7 cellular contexts compared by ENCODE assay signal in the genomic region with DNA sequence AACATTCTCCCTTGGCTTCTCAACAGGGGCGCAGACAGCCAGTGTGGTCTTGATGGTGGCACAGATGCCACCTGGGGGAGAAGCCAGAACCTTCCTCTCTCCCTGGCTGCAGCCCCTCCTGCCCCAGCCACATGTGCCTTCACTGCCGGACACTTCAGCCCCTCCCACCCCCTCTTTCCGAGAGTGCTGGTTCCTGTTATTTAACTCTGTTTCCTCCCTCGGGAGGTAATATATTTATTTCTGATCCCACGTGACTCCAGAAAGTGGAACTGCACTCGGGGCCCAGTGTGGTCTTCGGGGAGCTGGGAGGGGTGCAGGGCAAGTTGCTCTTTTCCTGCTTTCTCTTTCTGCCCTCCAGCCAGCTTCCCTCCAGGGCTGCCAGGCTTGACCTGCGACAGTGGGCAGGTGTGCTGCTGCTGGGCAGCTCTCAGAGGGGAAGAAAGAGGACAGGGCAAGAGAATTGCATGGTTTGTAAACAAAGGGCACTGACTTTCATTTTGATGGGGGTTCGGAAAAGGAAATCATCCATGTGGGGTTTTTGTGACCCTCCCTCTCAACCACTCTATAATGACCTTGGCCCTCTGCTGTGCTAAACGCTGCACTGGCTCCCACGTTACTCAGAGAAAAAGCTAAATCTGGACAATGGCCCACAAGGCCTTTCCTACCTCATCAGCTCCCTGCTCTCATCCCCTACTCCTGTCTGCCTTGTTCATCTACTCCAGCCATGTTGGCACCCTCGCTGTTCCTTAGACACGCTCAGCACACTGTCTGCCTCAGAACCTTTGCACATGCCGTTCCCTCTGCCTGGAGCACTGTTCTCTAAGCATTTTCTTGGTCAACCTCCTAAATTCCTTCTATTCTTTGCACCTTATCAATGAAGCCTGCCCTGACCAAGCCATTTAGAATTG. TPM values are rescaled to one million over a fixed set of nuclear protein-coding genes. Genes with fewer than 3 reads are reported as not detected.
DNase-seq lines count a peak whose midpoint lies in the region; ATAC-seq and TF ChIP-seq lines count a peak whose summit lies in the region.

No MANE protein-coding gene starts in this region.

- no peak overlapping the region for H3K27ac Mint-ChIP-seq in progenitor cell of endocrine pancreas
- H3K27ac Mint-ChIP-seq in activated CD4-positive, alpha-beta T cell treated with anti-CD3 and anti-CD28 coated beads for 36 hours = no peak overlapping the region

- H3K4me1 Mint-ChIP-seq in progenitor cell of endocrine pancreas (ENCODE audit: low read depth) = no peaks in the 10 kb centered on the region
- peaks cover 38% of the 10 kb centered on the region for H3K4me1 Mint-ChIP-seq in activated CD4-positive, alpha-beta T cell treated with anti-CD3 and anti-CD28 coated beads for 36 hours

- peak overlapping the region; percentile 28 for H3K27ac ChIP-seq in caudate nucleus (ENCODE audit: low read depth, low read length)

- DNase-seq in GM19238 (ENCODE audit: insufficient read length, low spot score) (peak; percentile 57), caudate nucleus (lab: John Stamatoyannopoulos, UW) (peak in 9 of 61 donors; percentile 6 to 31 (median 12)), putamen (ENCODE audit: low spot score) (peak; percentile 45), progenitor cell of endocrine pancreas (ENCODE audit: low spot score, unreplicated experiment) (no peak)
- no peak for DNase-seq in activated CD4-positive, alpha-beta T cell treated with anti-CD3 and anti-CD28 coated beads for 36 hours

- CTCF ChIA-PET in activated CD4-positive, alpha-beta T cell treated with anti-CD3 and anti-CD28 coated beads for 36 hours (lab: Charles Lee) = interaction anchor here (0.6 to 0.7 kb wide), 3 partner anchors 15 to 45 kb away, joined by 3 to 5 read pairs (median 4); no protein-coding TSS in a partner anchor

- H3K36me3 Mint-ChIP-seq in progenitor cell of endocrine pancreas (ENCODE audit: insufficient read depth) = no peaks in the 10 kb centered on the region
- H3K36me3 Mint-ChIP-seq in activated CD4-positive, alpha-beta T cell treated with anti-CD3 and anti-CD28 coated beads for 36 hours (ENCODE audit: low read depth) = no peaks in the 10 kb centered on the region

- POLR2A ChIA-PET in activated CD4-positive, alpha-beta T cell treated with anti-CD3 and anti-CD28 coated beads for 36 hours (lab: Charles Lee) = no interaction called here

- no peak for TF ChIP-seq CTCF in progenitor cell of endocrine pancreas (IDR thresholded peaks at IDR 0.05; ENCODE audit: unreplicated experiment)

- peaks cover 26% of the 10 kb centered on the region for H3K27me3 Mint-ChIP-seq in progenitor cell of endocrine pancreas
- peaks cover 29% of the 10 kb centered on the region for H3K27me3 Mint-ChIP-seq in activated CD4-positive, alpha-beta T cell treated with anti-CD3 and anti-CD28 coated beads for 36 hours

- H3K9me3 Mint-ChIP-seq in progenitor cell of endocrine pancreas (ENCODE audit: low read depth) = no peaks in the 10 kb centered on the region
- H3K9me3 Mint-ChIP-seq in activated CD4-positive, alpha-beta T cell treated with anti-CD3 and anti-CD28 coated beads for 36 hours (ENCODE audit: low read depth) = no peaks in the 10 kb centered on the region

- peak; percentile 54 for ATAC-seq in HG03135 (IDR thresholded peaks at IDR 0.05; ENCODE audit: unreplicated experiment)
- ATAC-seq in HG03442 (IDR thresholded peaks at IDR 0.05; ENCODE audit: unreplicated experiment) = no peak
- no peak for ATAC-seq in activated CD4-positive, alpha-beta T cell treated with anti-CD3 and anti-CD28 coated beads for 36 hours

- intact Hi-C loops in activated CD4-positive, alpha-beta T cell treated with anti-CD3 and anti-CD28 coated beads for 36 hours (cut with DNase I, micrococcal nuclease) = no loop called here

- H3K4me3 Mint-ChIP-seq in progenitor cell of endocrine pancreas (ENCODE audit: low read depth) = no peak overlapping the region
- no peak overlapping the region for H3K4me3 Mint-ChIP-seq in activated CD4-positive, alpha-beta T cell treated with anti-CD3 and anti-CD28 coated beads for 36 hours

RNA-seq across cellular contexts. Expression of gene CIITA, which starts 8.2 kb away (rescaled TPM):
- total RNA-seq in progenitor cell of endocrine pancreas = not detected in 2 replicates
- 1 to 10 TPM in 1 of 2 experiments, under 1 TPM in 1; 0.87 to 1.4 TPM for total RNA-seq in activated CD4-positive, alpha-beta T cell treated with anti-CD3 and anti-CD28 coated beads for 36 hours

RNA-seq across cellular contexts. Expression of gene TVP23A, which starts 50.2 kb away (rescaled TPM):
- 8.5 and 9.4 TPM in 2 replicates for total RNA-seq in progenitor cell of endocrine pancreas
- under 1 TPM in 1 of 2 experiments, not detected in 1; 0.09 TPM for total RNA-seq in activated CD4-positive, alpha-beta T cell treated with anti-CD3 and anti-CD28 coated beads for 36 hours

Comparison
In these comparisons a context has a peak if more than half of its experiments do, and no peak if none do; other contexts are left out.
1. DNase-seq: peak in GM19238 (single experiment) and putamen (single experiment); none in progenitor cell of endocrine pancreas (single experiment) and activated CD4-positive, alpha-beta T cell treated with anti-CD3 and anti-CD28 coated beads for 36 hours (single experiment).